Comparison of ENCODE assay signal across 30 cellular contexts in genomic region chr10:117969592-117969991, GRCh38.
"Had no signal": no experiment of that assay in that cellular context is flagged by ENCODE, and none has a peak within 500 bp of the region (broad histone marks: within the 10 kb centered on the region; RNA-seq: fewer than 3 reads in every experiment).

No MANE protein-coding gene starts in this region.

- H3K27ac ChIP-seq: ascending aorta, cardiac muscle cell, VCaP had no signal

- DNase-seq: activated B cell treated with CpG ODN at 0.5 μM for 24 hours; activated CD4-positive, alpha-beta memory T cell treated with anti-CD3 and anti-CD28 coated beads, Interleukin-2, amount 10 ng/mL, durations not matched to agents 7 days and 5 days; activated CD4-positive, alpha-beta T cell treated with anti-CD3 and anti-CD28 coated beads for 4 hours; activated CD4-positive, alpha-beta T cell treated with anti-CD3 and anti-CD28 coated beads, Interleukin-2, amount 10 ng/mL, durations not matched to agents 7 days and 5 days; activated CD4-positive, alpha-beta T cell treated with anti-CD3 and anti-CD28 coated beads, Interleukin-2, amount 50 U/mL, for 48 hours; activated CD4-positive, CD25-positive, alpha-beta regulatory T cell treated with anti-CD3 and anti-CD28 coated beads, Interleukin-2, amount 50 U/mL, for 72 hours; activated CD8-positive, alpha-beta memory T cell treated with anti-CD3 and anti-CD28 coated beads for 24 hours; activated CD8-positive, alpha-beta memory T cell treated with anti-CD3 and anti-CD28 coated beads, Interleukin-2, amount 10 ng/mL, durations not matched to agents 7 days and 5 days; activated CD8-positive, alpha-beta memory T cell treated with anti-CD3 and anti-CD28 coated beads, Interleukin-2, amount 50 U/mL, for 48 hours; activated CD8-positive, alpha-beta T cell treated with anti-CD3 and anti-CD28 coated beads, Interleukin-2, amount 10 ng/mL, durations not matched to agents 7 days and 5 days; activated effector memory CD4-positive, alpha-beta T cell treated with Interleukin-2 at 50 U/mL for 16 hours; activated gamma-delta T cell; activated naive CD4-positive, alpha-beta T cell treated with anti-CD3 and anti-CD28 coated beads, Interleukin-2, amount 10 ng/mL, durations not matched to agents 7 days and 5 days; activated naive CD4-positive, alpha-beta T cell treated with Interleukin-2 at 50 U/mL for 16 hours; activated naive CD8-positive, alpha-beta T cell treated with anti-CD3 and anti-CD28 coated beads, Interleukin-2, amount 10 ng/mL, durations not matched to agents 7 days and 5 days; activated naive CD8-positive, alpha-beta T cell treated with anti-CD3 and anti-CD28 coated beads, Interleukin-2, amount 50 U/mL, for 24 hours; activated T-cell treated with anti-CD3 and anti-CD28 coated beads, Interleukin-2, amount 50 U/mL, for 24 hours; activated T-cell treated with anti-CD3 and anti-CD28 coated beads, Interleukin-2, amount 50 U/mL, for 48 hours; amygdala; anterior cingulate cortex; caudate nucleus; cerebellar nuclear complex; T-helper 1 cell; T-helper 2 cell; T-helper 9 cell had no signal

- H3K4me3 ChIP-seq: ascending aorta, cardiac muscle cell had no signal

- FAIRE-seq: bronchial epithelial cell, TTC549 had no signal

- H3K9me3 ChIP-seq: ascending aorta had no signal

- H3K36me3 ChIP-seq: ascending aorta, cardiac muscle cell had no signal

- ATAC-seq: activated CD8-positive, alpha-beta memory T cell treated with anti-CD3 and anti-CD28 coated beads, Interleukin-2, amount 10 ng/mL, durations not matched to agents 7 days and 5 days; activated CD8-positive, alpha-beta T cell treated with anti-CD3 and anti-CD28 coated beads, Interleukin-2, amount 10 ng/mL, durations not matched to agents 7 days and 5 days; activated naive CD8-positive, alpha-beta T cell treated with anti-CD3 and anti-CD28 coated beads, Interleukin-2, amount 50 U/mL, for 24 hours had no signal

- H3K4me1 ChIP-seq: ascending aorta had no signal

- H3K27me3 ChIP-seq: ascending aorta, cardiac muscle cell had no signal
